In the genomic region with DNA sequence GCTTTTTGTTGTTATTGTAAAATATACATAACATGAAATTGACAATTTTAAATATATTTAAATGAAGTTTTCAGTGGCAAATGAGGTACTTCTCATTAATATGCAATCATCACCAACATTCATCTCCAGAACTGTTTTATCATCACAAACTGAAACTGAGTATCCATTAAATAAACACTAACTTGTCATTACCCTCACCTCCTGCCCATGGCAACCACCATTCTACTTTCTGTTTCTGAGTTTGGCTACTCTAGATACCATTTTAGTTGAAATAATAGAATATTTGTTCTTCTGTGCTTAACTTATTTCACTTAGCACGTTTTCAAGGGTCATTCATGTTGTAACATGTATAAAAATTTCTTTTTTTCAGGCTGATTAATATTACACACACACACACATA, we compare ENCODE assay signal across 20 cellular contexts.
"Had no signal": no experiment of that assay in that cellular context is flagged by ENCODE, and none has a peak within 500 bp of the region (broad histone marks: within the 10 kb centered on the region; RNA-seq: fewer than 3 reads in every experiment).

No MANE protein-coding gene starts in this region.

- H3K4me3 ChIP-seq: coronary artery, dorsolateral prefrontal cortex, esophagus muscularis mucosa, gastrocnemius medialis, heart right ventricle, left lung, lower lobe of right lung, mucosa of descending colon had no signal

- DNase-seq: dermis blood vessel endothelial cell; dorsolateral prefrontal cortex; effector CD4-positive, alpha-beta T cell; effector memory CD4-positive, alpha-beta T cell; foreskin melanocyte; gastrocnemius medialis; glutamatergic neuron; head of caudate nucleus; heart right ventricle; hippocampal formation; left cardiac atrium; left lung; left ventricle myocardium superior; lower lobe of right lung; mesenchymal stem cell; mucosa of descending colon; naive B cell; naive thymus-derived CD8-positive, alpha-beta T cell had no signal

- ATAC-seq: gastrocnemius medialis; heart right ventricle; left cardiac atrium; left lung; left ventricle myocardium superior; lower lobe of right lung; mucosa of descending colon; naive thymus-derived CD8-positive, alpha-beta T cell had no signal

- H3K27me3 ChIP-seq: dorsolateral prefrontal cortex, esophagus muscularis mucosa, gastrocnemius medialis, heart right ventricle, left lung had no signal

- H3K9me3 ChIP-seq: esophagus muscularis mucosa, gastrocnemius medialis, heart right ventricle, left lung, lower lobe of right lung, mucosa of descending colon had no signal

- H3K4me1 ChIP-seq: esophagus muscularis mucosa, gastrocnemius medialis, heart right ventricle, left lung, lower lobe of right lung had no signal

- H3K27ac ChIP-seq: coronary artery, dorsolateral prefrontal cortex, esophagus muscularis mucosa, gastrocnemius medialis, heart right ventricle, left lung, lower lobe of right lung had no signal

- H3K36me3 ChIP-seq: esophagus muscularis mucosa, gastrocnemius medialis, heart right ventricle, left lung, lower lobe of right lung had no signal
